25 cellular contexts compared by ENCODE assay signal in the genomic region with DNA sequence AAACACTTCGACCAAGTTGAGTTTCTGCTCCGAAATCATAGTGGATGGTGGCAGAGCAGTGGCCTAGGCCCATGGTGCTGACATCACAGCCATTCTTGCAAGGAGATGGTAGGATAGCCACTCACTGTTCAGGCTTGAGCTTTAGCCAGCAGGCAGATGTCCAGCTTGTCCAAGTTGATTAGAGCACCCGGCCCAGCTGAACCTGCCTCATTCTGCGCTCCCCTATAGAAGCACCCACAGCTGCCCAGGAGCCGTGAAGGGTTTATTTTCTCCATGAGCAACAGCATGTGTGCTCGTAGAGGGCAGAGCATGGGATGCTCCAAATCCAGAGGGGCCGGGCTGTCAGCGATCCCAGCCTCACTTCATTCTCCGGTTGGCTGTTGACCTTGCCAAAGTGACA. TPM values are rescaled to one million over a fixed set of nuclear protein-coding genes. Genes with fewer than 3 reads are reported as not detected.
DNase-seq lines count a peak whose midpoint lies in the region; ATAC-seq, FAIRE-seq and TF ChIP-seq lines count a peak whose summit lies in the region.
"Had no signal": no experiment of that assay in that cellular context is flagged by ENCODE, and none has a peak within 500 bp of the region (broad histone marks: within the 10 kb centered on the region; RNA-seq: fewer than 3 reads in every experiment).

No MANE protein-coding gene starts in this region.

- H3K27me3 ChIP-seq in GM12878 (replicated peaks in 1 of 2; ENCODE audit: control insufficient read depth in 2 of 2, insufficient read depth in 2 of 2, low read length in 1 of 2) (no peaks in the 10 kb centered on the region), H1 (replicated peaks in 1 of 4; ENCODE audit: control insufficient read depth in 3 of 4, extremely low read depth in 1 of 4, insufficient read depth in 3 of 4, low read length in 3 of 4) (no peaks in the 10 kb centered on the region), spleen (replicated peaks in 1 of 7) (no peaks in the 10 kb centered on the region)
- H3K27me3 ChIP-seq: BE2C, BLaER1 had no signal

- H3K79me2 ChIP-seq in GM12878 (ENCODE audit: control insufficient read depth, insufficient read depth, low read length): no peaks in the 10 kb centered on the region
- no peaks in the 10 kb centered on the region for H3K79me2 ChIP-seq in H1 (ENCODE audit: control insufficient read depth in 1 of 2, insufficient read depth in 2 of 2, low read length in 2 of 2)

- RAD21 ChIA-PET in GM12878 (lab: Charles Lee; ENCODE audit: unreplicated experiment): no interaction called here

- peak; percentile 25; the same call in 1 of the 2 replicates for TF ChIP-seq POLR2A in GM12892 (IDR thresholded peaks at IDR 0.05; ENCODE audit: low read depth, low read length)
- 0 out of 2 replicates have a peak, but pooled peaks have one; percentile 46 for TF ChIP-seq POLR2A in GM12878 (IDR thresholded peaks at IDR 0.05; ENCODE audit: low read depth, low read length)
- no peak for TF ChIP-seq POLR2A in H1 (IDR thresholded peaks at IDR 0.05; ENCODE audit: control extremely low read depth in 1 of 2, low read depth in 2 of 2, low read length in 2 of 2)
- no peak for TF ChIP-seq POLR2A in spleen (IDR thresholded peaks at IDR 0.05)

- H2AFZ ChIP-seq in GM12878 (ENCODE audit: control insufficient read depth, low read depth, low read length): no peak overlapping the region
- no peak overlapping the region for H2AFZ ChIP-seq in H1 (ENCODE audit: low read length)

- H3K56ac ChIP-seq in H1 (replicated peaks; ENCODE audit: insufficient read length, low read depth, low read length): no peak overlapping the region

- H2BK12ac ChIP-seq in H1 (ENCODE audit: low read depth, low read length): no peak overlapping the region

- WGBS in GM12878 (ENCODE audit: insufficient coverage, insufficient replicate concordance, low lambda C conversion rate, missing lambda C conversion rate): 99% methylated on average over 9 of the region's 9 CpGs
- WGBS in H1 (ENCODE audit: extremely low coverage in 1 of 2, insufficient coverage in 1 of 2, insufficient read length in 1 of 2, insufficient replicate concordance in 2 of 2, low coverage in 1 of 2, low lambda C conversion rate in 2 of 2, missing lambda C conversion rate in 1 of 2), 2 experiments: 90% methylated on average over 9 of the region's 9 CpGs; no CpG with 5 or more reads in 1 of the 2 experiments
- 94 to 99% (median 96%) methylated on average over 9 of the region's 9 CpGs for WGBS in spleen, 5 donors

- H3K36me3 ChIP-seq in GM12878 (ENCODE audit: control insufficient read depth in 2 of 2, insufficient read depth in 2 of 2, low read length in 1 of 2) (peaks cover 11 to 19% of the 10 kb centered on the region in 2 experiments; a peak in 3 of 4 replicates), H1 (ENCODE audit: control insufficient read depth in 2 of 4, insufficient read depth in 4 of 4, low read length in 3 of 4) (peaks cover 7 to 24% (median 15%) of the 10 kb centered on the region in 4 experiments; a peak in 7 of 8 replicates), spleen (peaks cover 3 to 98% (median 74%) of the 10 kb centered on the region in 6 donors)

- H3K14ac ChIP-seq in H1 (ENCODE audit: insufficient read length): no peak overlapping the region

- no peak for TF ChIP-seq EP300 in GM12878 (IDR thresholded peaks at IDR 0.05; ENCODE audit: borderline replicate concordance in 1 of 2, control insufficient read depth in 1 of 2, low read depth in 2 of 2, low read length in 2 of 2)
- TF ChIP-seq EP300 in H1 (IDR thresholded peaks at IDR 0.05; ENCODE audit: borderline replicate concordance in 1 of 2, low read depth in 2 of 2, low read length in 2 of 2): no peak

- H3K4me2 ChIP-seq in GM12878 (ENCODE audit: control insufficient read depth, insufficient read depth) (no peak overlapping the region), H1 (ENCODE audit: insufficient read depth in 1 of 2, low read depth in 2 of 2, low read length in 2 of 2) (no peak overlapping the region)
- H3K4me2 ChIP-seq: BLaER1 had no signal

- intact Hi-C loops in GM12878 (cut with micrococcal nuclease; ENCODE audit: unreplicated experiment) (no loop called here), spleen (cut with DNase I; ENCODE audit: low total_unique reads) (no loop called here)

- SMC1A ChIA-PET in GM12878 (lab: Charles Lee; ENCODE audit: uncharacterized antibody, unreplicated experiment): no interaction called here

- no peaks in the 10 kb centered on the region for H3K23me2 ChIP-seq in H1 (ENCODE audit: low read depth, low read length)

- CTCF ChIA-PET in GM12878 (lab: Yijun Ruan, JAX): no interaction called here
- CTCF ChIA-PET in H1 (lab: Charles Lee; ENCODE audit: partially characterized antibody): interaction anchor here (0.6 to 1.6 kb wide), 3 partner anchors 9 to 40 kb away, joined by 3 read pairs; no protein-coding TSS in a partner anchor

- H4K20me1 ChIP-seq in GM12878 (ENCODE audit: control insufficient read depth, insufficient read depth) (no peaks in the 10 kb centered on the region), H1 (replicated peaks in 1 of 2; ENCODE audit: control insufficient read depth in 1 of 2, insufficient read depth in 2 of 2, low read length in 2 of 2) (peaks cover 2 to 7% of the 10 kb centered on the region in 2 experiments)
- H4K20me1 ChIP-seq: BLaER1 had no signal

- no peak overlapping the region for H2BK120ac ChIP-seq in H1 (replicated peaks; ENCODE audit: low read depth, low read length)

- no peak overlapping the region for H2BK20ac ChIP-seq in H1 (ENCODE audit: low read length)

- peak overlapping the region; percentile 85; the same call in 1 of the 2 replicates for H4K8ac ChIP-seq in H1 (ENCODE audit: extremely low read depth, insufficient read depth, low read length)

- TF ChIP-seq RAD21 in GM12878 (IDR thresholded peaks at IDR 0.05; ENCODE audit: insufficient read depth, low read depth, low read length): no peak
- no peak for TF ChIP-seq RAD21 in H1 (IDR thresholded peaks at IDR 0.05 in 1 of 2, conservative IDR thresholded peaks at IDR 0.05 in 1 of 2; ENCODE audit: low read depth in 2 of 2, low read length in 2 of 2)

- no peak overlapping the region for H3K4ac ChIP-seq in H1 (replicated peaks; ENCODE audit: insufficient read length, low read depth, low read length)

- H3K4me1 ChIP-seq in GM12878 (ENCODE audit: control insufficient read depth, insufficient read depth, low read length) (no peaks in the 10 kb centered on the region), H1 (replicated peaks in 1 of 4; ENCODE audit: control insufficient read depth in 3 of 4, insufficient read depth in 4 of 4, low read length in 3 of 4) (no peaks in the 10 kb centered on the region), spleen (no peaks in the 10 kb centered on the region)
- H3K4me1 ChIP-seq: BE2C, BLaER1 had no signal

- POLR2A ChIA-PET in GM12878 (lab: Charles Lee): interaction anchor here (0.6 kb wide), 1 partner anchor 10 kb away, joined by 5 read pairs; no protein-coding TSS in a partner anchor
- POLR2A ChIA-PET in H1 (lab: Charles Lee; ENCODE audit: partially characterized antibody): interaction anchor here (1.2 to 3.4 kb wide), 4 partner anchors 9 to 17 kb away, joined by 3 to 8 read pairs (median 5); partner anchors contain the start of genes PIGG and ZNF721

- H3K4me3 ChIP-seq in GM12878: no peak overlapping the region
- no peak overlapping the region for H3K4me3 ChIP-seq in H1 (ENCODE audit: extremely low read depth in 1 of 4, insufficient read depth in 2 of 4, low read depth in 3 of 4, low read length in 4 of 4)
- no peak overlapping the region for H3K4me3 ChIP-seq in spleen
- H3K4me3 ChIP-seq: BLaER1 had no signal

- no peak overlapping the region for H3K9ac ChIP-seq in GM12878 (ENCODE audit: control insufficient read depth, insufficient read depth, low read length)
- H3K9ac ChIP-seq in H1 (replicated peaks in 1 of 4; ENCODE audit: extremely low read depth in 1 of 4, low read depth in 3 of 4, low read length in 3 of 4): no peak overlapping the region
- H3K9ac ChIP-seq: BLaER1 had no signal

- H3K23ac ChIP-seq in H1 (ENCODE audit: insufficient read length): no peak overlapping the region

- no peak for TF ChIP-seq CTCF in GM12878 (IDR thresholded peaks at IDR 0.05 in 2 of 3, conservative IDR thresholded peaks at IDR 0.05 in 1 of 3; ENCODE audit: control insufficient read depth in 2 of 3, extremely low read depth in 1 of 3, insufficient read depth in 1 of 3, low read depth in 3 of 3, low read length in 3 of 3)
- no peak for TF ChIP-seq CTCF in H1 (IDR thresholded peaks at IDR 0.05; ENCODE audit: control extremely low read depth in 1 of 3, insufficient read depth in 1 of 3, low read depth in 1 of 3, low read length in 3 of 3)
- TF ChIP-seq CTCF in spleen (IDR thresholded peaks at IDR 0.05 in 8 of 11, conservative IDR thresholded peaks at IDR 0.05 in 3 of 11): no peak

- H3K27ac ChIP-seq in GM12878 (ENCODE audit: control insufficient read depth, insufficient read depth) (no peak overlapping the region), H1 (ENCODE audit: low read depth, low read length) (no peak overlapping the region), spleen (no peak overlapping the region)
- H3K27ac ChIP-seq: BLaER1 had no signal

- H3K9me3 ChIP-seq in GM12878 (replicated peaks; ENCODE audit: control insufficient read depth, insufficient read depth, low read length) (no peaks in the 10 kb centered on the region; the same call in 2 of the 3 replicates), H1 (ENCODE audit: insufficient read depth in 2 of 2, low read depth in 1 of 2, low read length in 1 of 2) (no peaks in the 10 kb centered on the region), spleen (peaks cover 0 to 10% (median 0%) of the 10 kb centered on the region in 8 donors)
- H3K9me3 ChIP-seq: BE2C, BLaER1 had no signal

- no TSS peak for BruUV-seq in GM12878 (replicated peaks; lab: Mats Ljungman, UMichigan)

- no peak overlapping the region for H4K5ac ChIP-seq in H1 (ENCODE audit: insufficient read length, low read depth, low read length)

- H3K18ac ChIP-seq in H1 (ENCODE audit: extremely low read depth, low read length): no peak overlapping the region

- H2BK15ac ChIP-seq in H1 (ENCODE audit: low read length): no peak overlapping the region

- ATAC-seq in GM12878: no peak
- no peak for ATAC-seq in GM19397 (IDR thresholded peaks at IDR 0.05; ENCODE audit: unreplicated experiment)

- H2BK5ac ChIP-seq in H1 (ENCODE audit: low read depth, low read length): no peak overlapping the region

- in situ Hi-C loops in GM12878 (cut with MboI): no loop called here

- no peaks in the 10 kb centered on the region; the same call in 1 of the 2 replicates for H3K79me1 ChIP-seq in H1 (ENCODE audit: low read depth, low read length)

- DNase-seq in GM12892 (ENCODE audit: insufficient read length) (no peak), GM12878 (ENCODE audit: low read depth, low spot score) (no peak), H1 (ENCODE audit: low read depth in 1 of 2, low spot score in 2 of 2) (no peak), spleen (peak; percentile 47), NCI-H524 treated with DMSO at 0.1 percent for 48 hours (lab: John Stamatoyannopoulos, UW) (no peak)
- DNase-seq in activated naive CD4-positive, alpha-beta T cell (lab: John Stamatoyannopoulos, UW): no peak
- DNase-seq: 8988T; ACHN; BE2C; C1 segment of cervical spinal cord; CD4-positive, alpha-beta memory T cell; CD4-positive, CD25-positive, alpha-beta regulatory T cell; CD8-positive, alpha-beta memory T cell; COR-L47; DMS 273 treated with DMSO at 0.1 percent for 48 hours; DMS153; DMS53; DMS79; DND-41; EL; GDM1 had no signal

- no peak for FAIRE-seq in GM12892 (lab: Jason Lieb, UNC)
- no peak for FAIRE-seq in GM12878 (lab: Jason Lieb, UNC)
- FAIRE-seq in H1 (lab: Jason Lieb, UNC): no peak
- FAIRE-seq: A204.1, GM19239 had no signal

- H2AK5ac ChIP-seq in H1 (ENCODE audit: low read depth, low read length): no peak overlapping the region

- no peak overlapping the region for H4K91ac ChIP-seq in H1 (replicated peaks; ENCODE audit: insufficient read length, low read length)

RNA-seq across cellular contexts. Expression of gene PIGG, which starts 16.2 kb away (rescaled TPM):
- 33.9 TPM for polyA plus RNA-seq in GM12892 (2012; ENCODE audit: missing spikeins)
- total RNA-seq in GM12878 (2013; cell fraction: nucleolus; rRNA removed): 231 and 241 TPM in 2 replicates
- total RNA-seq in GM12878 (2014; rRNA removed): 33.2 and 34.9 TPM in 2 replicates
- total RNA-seq in GM12878 (2014; rRNA removed; fragmentation: Illumina TruSeq; extraction: Trizol): 19.9 and 20.1 TPM in 2 replicates
- total RNA-seq in GM12878 (2021): 36.1 and 38.4 TPM in 2 replicates
- 15.9 TPM for polyA plus RNA-seq in GM12878 (2011; ENCODE audit: low read depth)
- 55.5 and 64.3 TPM in 2 replicates for polyA plus RNA-seq in GM12878 (2011; rRNA removed)
- polyA plus RNA-seq in GM12878 (2011; cell fraction: cytosol; rRNA removed): 35.8 and 42.9 TPM in 2 replicates
- 328 and 344 TPM in 2 replicates for polyA plus RNA-seq in GM12878 (2011; cell fraction: nucleus; rRNA removed)
- polyA plus RNA-seq in GM12878 (2012): 27.4 and 33.3 TPM in 2 replicates
- 17.3 and 21.6 TPM in 2 replicates for polyA plus RNA-seq in GM12878 (2014; fragmentation: Illumina TruSeq; extraction: Trizol)
- polyA plus RNA-seq in GM12878 (2014; fragmentation: Nextera tagmentation; extraction: Ambion mirVana): 10 to 100 TPM in 1 of 2 experiments, 1 to 10 TPM in 1; 8.0 to 18.0 TPM
- polyA plus RNA-seq in GM12878 (2014; rRNA removed): 36.4 and 38.2 TPM in 2 replicates
- polyA plus RNA-seq in GM12878 (2016; fragmentation: Nextera tagmentation; extraction: Ambion mirVana): 10 to 100 TPM; 34.0 to 35.7 TPM
- 51.7 and 76.2 TPM in 2 replicates for polyA minus RNA-seq in GM12878 (2011; rRNA and poly(A)+ RNA removed)
- 15.5 and 17.2 TPM in 2 replicates for polyA minus RNA-seq in GM12878 (2011; cell fraction: cytosol; rRNA and poly(A)+ RNA removed)
- 89.5 and 142 TPM in 2 replicates for polyA minus RNA-seq in GM12878 (2011; cell fraction: nucleus; rRNA and poly(A)+ RNA removed)
- total RNA-seq in H1 (2021; fragmentation: NEBNext Ultra II Directional; extraction: Animal tissue kit (Norgen Biotek cat#: 25700)): 34.8 and 42.2 TPM in 2 replicates
- polyA plus RNA-seq in H1 (2011; rRNA removed): 43.3 and 52.9 TPM in 2 replicates
- 39.8 TPM for polyA plus RNA-seq in H1 (2011; cell fraction: cytosol; rRNA removed)
- 197 TPM for polyA plus RNA-seq in H1 (2011; cell fraction: nucleus; rRNA removed)
- polyA plus RNA-seq in H1 (2012, experiment 1 of 2): 35.5 to 46.7 TPM (median 39.9 TPM) in 4 replicates
- 8.4 TPM for polyA plus RNA-seq in H1 (2012, experiment 2 of 2)
- polyA plus RNA-seq in H1 (2013, experiment 1 of 2): 31.4 TPM
- polyA plus RNA-seq in H1 (2013, experiment 2 of 2): 26.6 TPM
- polyA minus RNA-seq in H1 (2011; rRNA and poly(A)+ RNA removed): 50.7 and 55.8 TPM in 2 replicates
- polyA minus RNA-seq in H1 (2011; cell fraction: cytosol; rRNA and poly(A)+ RNA removed): 29.0 TPM
- polyA minus RNA-seq in H1 (2011; cell fraction: nucleus; rRNA and poly(A)+ RNA removed): 87.1 TPM
- total RNA-seq in spleen: 100 to 1,000 TPM in 1 of 7 donors, 10 to 100 TPM in 6; 60.6 to 102 (median 85.0) TPM
- 10 to 100 TPM; 28.0 to 60.6 (median 49.1) TPM for polyA plus RNA-seq in spleen

RNA-seq across cellular contexts. Expression of gene ZNF721, which starts 16.3 kb away (rescaled TPM):
- 28.2 TPM for polyA plus RNA-seq in GM12892 (2012; ENCODE audit: missing spikeins)
- total RNA-seq in GM12878 (2013; cell fraction: nucleolus; rRNA removed): 122 and 131 TPM in 2 replicates
- 21.1 and 31.4 TPM in 2 replicates for total RNA-seq in GM12878 (2014; rRNA removed)
- total RNA-seq in GM12878 (2014; rRNA removed; fragmentation: Illumina TruSeq; extraction: Trizol): 31.5 and 32.4 TPM in 2 replicates
- total RNA-seq in GM12878 (2021): 19.0 and 21.6 TPM in 2 replicates
- 25.5 TPM for polyA plus RNA-seq in GM12878 (2011; ENCODE audit: low read depth)
- 23.0 and 34.1 TPM in 2 replicates for polyA plus RNA-seq in GM12878 (2011; rRNA removed)
- polyA plus RNA-seq in GM12878 (2011; cell fraction: cytosol; rRNA removed): 12.1 and 15.3 TPM in 2 replicates
- polyA plus RNA-seq in GM12878 (2011; cell fraction: nucleus; rRNA removed): 18.8 and 24.2 TPM in 2 replicates
- polyA plus RNA-seq in GM12878 (2012): 22.2 and 22.8 TPM in 2 replicates
- 27.8 and 38.2 TPM in 2 replicates for polyA plus RNA-seq in GM12878 (2014; fragmentation: Illumina TruSeq; extraction: Trizol)
- 10 to 100 TPM; 23.0 to 29.5 TPM for polyA plus RNA-seq in GM12878 (2014; fragmentation: Nextera tagmentation; extraction: Ambion mirVana)
- polyA plus RNA-seq in GM12878 (2014; rRNA removed): 20.2 and 22.4 TPM in 2 replicates
- 10 to 100 TPM; 24.8 to 27.2 TPM for polyA plus RNA-seq in GM12878 (2016; fragmentation: Nextera tagmentation; extraction: Ambion mirVana)
- 21.3 and 21.6 TPM in 2 replicates for polyA minus RNA-seq in GM12878 (2011; rRNA and poly(A)+ RNA removed)
- polyA minus RNA-seq in GM12878 (2011; cell fraction: cytosol; rRNA and poly(A)+ RNA removed): 8.2 and 15.0 TPM in 2 replicates
- 21.6 and 28.1 TPM in 2 replicates for polyA minus RNA-seq in GM12878 (2011; cell fraction: nucleus; rRNA and poly(A)+ RNA removed)
- 110 and 117 TPM in 2 replicates for total RNA-seq in H1 (2021; fragmentation: NEBNext Ultra II Directional; extraction: Animal tissue kit (Norgen Biotek cat#: 25700))
- 7.1 and 12.6 TPM in 2 replicates for polyA plus RNA-seq in H1 (2011; rRNA removed)
- 12.4 TPM for polyA plus RNA-seq in H1 (2011; cell fraction: cytosol; rRNA removed)
- polyA plus RNA-seq in H1 (2011; cell fraction: nucleus; rRNA removed): 23.3 TPM
- polyA plus RNA-seq in H1 (2012, experiment 1 of 2): 28.1 to 47.0 TPM (median 35.0 TPM) in 4 replicates
- 2.6 TPM for polyA plus RNA-seq in H1 (2012, experiment 2 of 2)
- 53.5 TPM for polyA plus RNA-seq in H1 (2013, experiment 1 of 2)
- 47.5 TPM for polyA plus RNA-seq in H1 (2013, experiment 2 of 2)
- 77.0 and 86.2 TPM in 2 replicates for polyA minus RNA-seq in H1 (2011; rRNA and poly(A)+ RNA removed)
- 42.8 TPM for polyA minus RNA-seq in H1 (2011; cell fraction: cytosol; rRNA and poly(A)+ RNA removed)
- polyA minus RNA-seq in H1 (2011; cell fraction: nucleus; rRNA and poly(A)+ RNA removed): 287 TPM
- 10 to 100 TPM; 30.5 to 54.9 (median 44.8) TPM for total RNA-seq in spleen
- 10 to 100 TPM; 11.9 to 14.2 (median 12.8) TPM for polyA plus RNA-seq in spleen

Comparison
In these comparisons a context has a peak if more than half of its experiments do, and no peak if none do; other contexts are left out.
1. POLR2A ChIP-seq: peak in GM12892 (single experiment) and GM12878 (single experiment); none in H1 (0 of 2) and spleen (0 of 3).